In genomic region chr1:4937876-4938534, GRCh38 we compare ENCODE assay signal across 1 cellular context.
TF ChIP-seq lines count a peak whose summit lies in the region.

No MANE protein-coding gene starts in this region.

TF ChIP-seq in SK-N-SH, 30 proteins besides CTCF, POLR2A, EP300 and RAD21 (continued from another document):
- no peak for TF ChIP-seq FOXM1 (IDR thresholded peaks at IDR 0.05; ENCODE audit: low read depth)
- no peak for TF ChIP-seq TAF1 (IDR thresholded peaks at IDR 0.05; ENCODE audit: borderline replicate concordance, low read depth, low read length)
- no peak for TF ChIP-seq NFIC (IDR thresholded peaks at IDR 0.05; ENCODE audit: borderline replicate concordance)
- TF ChIP-seq EZH2phosphoT487 (IDR thresholded peaks at IDR 0.05; ENCODE audit: borderline replicate concordance, low read depth): no peak
- TF ChIP-seq TCF12 (IDR thresholded peaks at IDR 0.05): no peak
- no peak for TF ChIP-seq TEAD4 (IDR thresholded peaks at IDR 0.05; ENCODE audit: borderline replicate concordance, insufficient read depth)
- TF ChIP-seq RXRA (IDR thresholded peaks at IDR 0.05; ENCODE audit: borderline replicate concordance, low read depth): no peak
- TF ChIP-seq CHD2 (IDR thresholded peaks at IDR 0.05; ENCODE audit: low read length, partially characterized antibody): no peak
- TF ChIP-seq YY1 (IDR thresholded peaks at IDR 0.05; ENCODE audit: low read depth): no peak
- TF ChIP-seq POLR2AphosphoS5 (IDR thresholded peaks at IDR 0.05; ENCODE audit: low read depth, low read length): no peak
- TF ChIP-seq RFX5 (IDR thresholded peaks at IDR 0.05; ENCODE audit: low read length): no peak
- no peak for TF ChIP-seq GATA2 (CRISPR knock-in tag; IDR thresholded peaks at IDR 0.05)
